8 cellular contexts compared by ENCODE assay signal in genomic region chr2:38074047-38074774, GRCh38. TPM values are rescaled to one million over a fixed set of nuclear protein-coding genes. Genes with fewer than 3 reads are reported as not detected.
DNase-seq lines count a peak whose midpoint lies in the region; ATAC-seq and TF ChIP-seq lines count a peak whose summit lies in the region.

No MANE protein-coding gene starts in this region.

- peak overlapping the region; percentile 79 to 97 for H3K27ac Mint-ChIP-seq in activated naive CD4-positive, alpha-beta T cell treated with anti-CD3 and anti-CD28 coated beads, Interleukin-2, amount 50 U/mL, for 72 hours

- TF ChIP-seq CTCF in HFF-Myc (IDR thresholded peaks at IDR 0.05; ENCODE audit: low read depth, low read length, missing control alignments) (no peak), gastrocnemius medialis (IDR thresholded peaks at IDR 0.05 in 4 of 5, conservative IDR thresholded peaks at IDR 0.05 in 1 of 5) (no peak)

- H3K9me3 ChIP-seq in iPS DF 6.9 (ENCODE audit: control insufficient read depth, insufficient read depth, low read length) (no peaks in the 10 kb centered on the region), gastrocnemius medialis (no peaks in the 10 kb centered on the region)

- H3K27me3 ChIP-seq in iPS DF 6.9 (ENCODE audit: control insufficient read depth, insufficient read depth, low read length) (peaks cover 36% of the 10 kb centered on the region), gastrocnemius medialis (peaks cover 33 to 37% (median 37%) of the 10 kb centered on the region in 3 donors)

- intact Hi-C loops in gastrocnemius medialis (cut with DNase I; ENCODE audit: low total_unique reads): no loop called here

- WGBS in iPS DF 6.9 (ENCODE audit: insufficient coverage, insufficient read length): no CpG with 5 or more reads among the region's 60 CpGs

- H3K9me3 Mint-ChIP-seq in activated naive CD4-positive, alpha-beta T cell treated with anti-CD3 and anti-CD28 coated beads, Interleukin-2, amount 50 U/mL, for 72 hours: peaks cover 0 to 3% of the 10 kb centered on the region in 2 donors

- in situ Hi-C loops in gastrocnemius medialis (cut with MboI; ENCODE audit: low sequenced_read_pairs in 4 of 4): no loop called here

- H3K36me3 Mint-ChIP-seq in activated naive CD4-positive, alpha-beta T cell treated with anti-CD3 and anti-CD28 coated beads, Interleukin-2, amount 50 U/mL, for 72 hours: peaks cover 34 to 40% of the 10 kb centered on the region in 2 donors

- no peak for TF ChIP-seq POLR2A in gastrocnemius medialis (IDR thresholded peaks at IDR 0.05)

- H3K4me3 ChIP-seq in HFF-Myc (replicated peaks; ENCODE audit: low read depth, low read length): peak overlapping the region; percentile 48
- H3K4me3 ChIP-seq in iPS DF 6.9 (ENCODE audit: low read length): peak overlapping the region; percentile 41; the same call in 1 of the 2 replicates
- peak overlapping the region; percentile 59 to 72 (median 66) for H3K4me3 ChIP-seq in gastrocnemius medialis

- H3K36me3 ChIP-seq in iPS DF 6.9 (ENCODE audit: control insufficient read depth, insufficient read depth, low read length): peaks cover 3% of the 10 kb centered on the region; the same call in 1 of the 2 replicates
- no peaks in the 10 kb centered on the region for H3K36me3 ChIP-seq in gastrocnemius medialis

- ATAC-seq in activated naive CD4-positive, alpha-beta T cell treated with anti-CD3 and anti-CD28 coated beads, Interleukin-2, amount 50 U/mL, for 72 hours: no peak
- no peak for ATAC-seq in gastrocnemius medialis
- no peak for ATAC-seq in GM19395 (IDR thresholded peaks at IDR 0.05; ENCODE audit: unreplicated experiment)
- ATAC-seq in HG03442 (IDR thresholded peaks at IDR 0.05; ENCODE audit: unreplicated experiment): no peak
- no peak for ATAC-seq in HG03432 (IDR thresholded peaks at IDR 0.05; ENCODE audit: unreplicated experiment)
- ATAC-seq in GM21528 (IDR thresholded peaks at IDR 0.05; ENCODE audit: low FRiP score, unreplicated experiment): no peak

- H3K27ac ChIP-seq in iPS DF 6.9 (ENCODE audit: low read length) (no peak overlapping the region), gastrocnemius medialis (peak overlapping the region; percentile 41 to 58 (median 52))

- H3K4me1 ChIP-seq in iPS DF 6.9 (ENCODE audit: control insufficient read depth, insufficient read depth, low read length): peaks cover 16% of the 10 kb centered on the region
- peaks cover 0 to 18% of the 10 kb centered on the region in 2 donors for H3K4me1 ChIP-seq in gastrocnemius medialis

- no peak for DNase-seq in HFF-Myc (ENCODE audit: extremely low read depth, low read depth)
- DNase-seq in activated naive CD4-positive, alpha-beta T cell treated with anti-CD3 and anti-CD28 coated beads, Interleukin-2, amount 50 U/mL, for 72 hours (ENCODE audit: low spot score in 2 of 2): peak; percentile 33 to 59
- DNase-seq in iPS DF 6.9 (ENCODE audit: low read depth, low spot score): no peak
- DNase-seq in gastrocnemius medialis: no peak

RNA-seq across cellular contexts. Expression of gene CYP1B1, which starts 1.7 kb away (rescaled TPM):
- total RNA-seq in activated naive CD4-positive, alpha-beta T cell treated with anti-CD3 and anti-CD28 coated beads, Interleukin-2, amount 50 U/mL, for 72 hours: 10 to 100 TPM; 40.4 to 41.7 TPM
- total RNA-seq in gastrocnemius medialis: 10 to 100 TPM in 2 of 4 donors, 1 to 10 TPM in 2; 2.5 to 29.1 (median 9.7) TPM

Comparison
In these comparisons a context has a peak if more than half of its experiments do, and no peak if none do; other contexts are left out.
1. DNase-seq: peak in activated naive CD4-positive, alpha-beta T cell treated with anti-CD3 and anti-CD28 coated beads, Interleukin-2, amount 50 U/mL, for 72 hours (2 of 2); none in HFF-Myc (single experiment), iPS DF 6.9 (single experiment) and gastrocnemius medialis (0 of 2).
2. Peak in every context shown above with its lines, with median percentiles within 50 percentile points of each other: H3K4me3 ChIP-seq.